1 cellular context compared by ENCODE assay signal in the genomic region with DNA sequence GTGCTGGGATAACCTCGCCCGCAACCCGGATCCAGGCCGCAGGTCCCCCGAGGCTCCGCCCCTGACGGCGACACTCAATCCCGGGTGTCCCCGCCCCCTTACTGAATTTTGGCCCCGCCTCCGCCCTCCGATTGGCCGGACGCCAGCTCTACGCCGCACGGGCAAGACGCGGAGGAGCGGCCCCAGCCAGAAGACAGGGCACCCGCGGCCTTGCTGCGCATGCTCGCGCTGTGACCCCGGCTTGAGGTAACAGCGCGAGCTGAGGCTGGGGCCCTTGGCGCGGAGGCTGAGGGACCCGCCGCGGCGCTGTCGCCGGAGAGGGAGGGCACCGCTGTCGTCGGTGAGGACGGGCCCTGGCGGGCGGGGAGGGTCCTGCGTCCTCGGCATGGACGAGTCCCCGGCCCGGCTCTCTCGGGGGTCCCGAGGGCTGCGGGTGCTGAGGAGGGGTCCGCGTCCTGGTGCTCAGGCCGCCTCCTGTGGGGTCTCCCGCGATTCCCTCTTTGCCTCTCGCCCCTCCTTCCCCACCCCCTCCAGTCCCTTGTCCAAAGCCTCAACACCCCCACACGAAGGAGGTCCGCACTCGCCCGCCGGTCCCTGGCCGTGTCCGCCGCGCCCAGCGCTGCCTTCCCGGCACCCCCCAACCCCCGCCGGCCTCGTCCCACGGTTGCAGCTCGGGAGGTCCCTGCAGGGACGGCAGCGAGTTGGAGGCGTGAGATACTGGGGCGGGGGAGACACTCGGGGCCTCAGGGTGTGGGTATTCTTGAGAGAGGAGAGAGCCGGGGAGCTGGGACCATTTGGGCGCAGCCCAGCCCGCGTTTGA.
TF ChIP-seq lines count a peak whose summit lies in the region.

A gene with protein sequence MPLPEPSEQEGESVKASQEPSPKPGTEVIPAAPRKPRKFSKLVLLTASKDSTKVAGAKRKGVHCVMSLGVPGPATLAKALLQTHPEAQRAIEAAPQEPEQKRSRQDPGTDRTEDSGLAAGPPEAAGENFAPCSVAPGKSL (plus strand): TSS at position 189 of the 820 bp plus-strand sequence. CDS start 13,235 bp downstream, outside the sequence.

TF ChIP-seq in GM23338, 12 proteins besides CTCF, POLR2A, EP300 and RAD21 (continued from another document):
- TF ChIP-seq, protein P1, sequence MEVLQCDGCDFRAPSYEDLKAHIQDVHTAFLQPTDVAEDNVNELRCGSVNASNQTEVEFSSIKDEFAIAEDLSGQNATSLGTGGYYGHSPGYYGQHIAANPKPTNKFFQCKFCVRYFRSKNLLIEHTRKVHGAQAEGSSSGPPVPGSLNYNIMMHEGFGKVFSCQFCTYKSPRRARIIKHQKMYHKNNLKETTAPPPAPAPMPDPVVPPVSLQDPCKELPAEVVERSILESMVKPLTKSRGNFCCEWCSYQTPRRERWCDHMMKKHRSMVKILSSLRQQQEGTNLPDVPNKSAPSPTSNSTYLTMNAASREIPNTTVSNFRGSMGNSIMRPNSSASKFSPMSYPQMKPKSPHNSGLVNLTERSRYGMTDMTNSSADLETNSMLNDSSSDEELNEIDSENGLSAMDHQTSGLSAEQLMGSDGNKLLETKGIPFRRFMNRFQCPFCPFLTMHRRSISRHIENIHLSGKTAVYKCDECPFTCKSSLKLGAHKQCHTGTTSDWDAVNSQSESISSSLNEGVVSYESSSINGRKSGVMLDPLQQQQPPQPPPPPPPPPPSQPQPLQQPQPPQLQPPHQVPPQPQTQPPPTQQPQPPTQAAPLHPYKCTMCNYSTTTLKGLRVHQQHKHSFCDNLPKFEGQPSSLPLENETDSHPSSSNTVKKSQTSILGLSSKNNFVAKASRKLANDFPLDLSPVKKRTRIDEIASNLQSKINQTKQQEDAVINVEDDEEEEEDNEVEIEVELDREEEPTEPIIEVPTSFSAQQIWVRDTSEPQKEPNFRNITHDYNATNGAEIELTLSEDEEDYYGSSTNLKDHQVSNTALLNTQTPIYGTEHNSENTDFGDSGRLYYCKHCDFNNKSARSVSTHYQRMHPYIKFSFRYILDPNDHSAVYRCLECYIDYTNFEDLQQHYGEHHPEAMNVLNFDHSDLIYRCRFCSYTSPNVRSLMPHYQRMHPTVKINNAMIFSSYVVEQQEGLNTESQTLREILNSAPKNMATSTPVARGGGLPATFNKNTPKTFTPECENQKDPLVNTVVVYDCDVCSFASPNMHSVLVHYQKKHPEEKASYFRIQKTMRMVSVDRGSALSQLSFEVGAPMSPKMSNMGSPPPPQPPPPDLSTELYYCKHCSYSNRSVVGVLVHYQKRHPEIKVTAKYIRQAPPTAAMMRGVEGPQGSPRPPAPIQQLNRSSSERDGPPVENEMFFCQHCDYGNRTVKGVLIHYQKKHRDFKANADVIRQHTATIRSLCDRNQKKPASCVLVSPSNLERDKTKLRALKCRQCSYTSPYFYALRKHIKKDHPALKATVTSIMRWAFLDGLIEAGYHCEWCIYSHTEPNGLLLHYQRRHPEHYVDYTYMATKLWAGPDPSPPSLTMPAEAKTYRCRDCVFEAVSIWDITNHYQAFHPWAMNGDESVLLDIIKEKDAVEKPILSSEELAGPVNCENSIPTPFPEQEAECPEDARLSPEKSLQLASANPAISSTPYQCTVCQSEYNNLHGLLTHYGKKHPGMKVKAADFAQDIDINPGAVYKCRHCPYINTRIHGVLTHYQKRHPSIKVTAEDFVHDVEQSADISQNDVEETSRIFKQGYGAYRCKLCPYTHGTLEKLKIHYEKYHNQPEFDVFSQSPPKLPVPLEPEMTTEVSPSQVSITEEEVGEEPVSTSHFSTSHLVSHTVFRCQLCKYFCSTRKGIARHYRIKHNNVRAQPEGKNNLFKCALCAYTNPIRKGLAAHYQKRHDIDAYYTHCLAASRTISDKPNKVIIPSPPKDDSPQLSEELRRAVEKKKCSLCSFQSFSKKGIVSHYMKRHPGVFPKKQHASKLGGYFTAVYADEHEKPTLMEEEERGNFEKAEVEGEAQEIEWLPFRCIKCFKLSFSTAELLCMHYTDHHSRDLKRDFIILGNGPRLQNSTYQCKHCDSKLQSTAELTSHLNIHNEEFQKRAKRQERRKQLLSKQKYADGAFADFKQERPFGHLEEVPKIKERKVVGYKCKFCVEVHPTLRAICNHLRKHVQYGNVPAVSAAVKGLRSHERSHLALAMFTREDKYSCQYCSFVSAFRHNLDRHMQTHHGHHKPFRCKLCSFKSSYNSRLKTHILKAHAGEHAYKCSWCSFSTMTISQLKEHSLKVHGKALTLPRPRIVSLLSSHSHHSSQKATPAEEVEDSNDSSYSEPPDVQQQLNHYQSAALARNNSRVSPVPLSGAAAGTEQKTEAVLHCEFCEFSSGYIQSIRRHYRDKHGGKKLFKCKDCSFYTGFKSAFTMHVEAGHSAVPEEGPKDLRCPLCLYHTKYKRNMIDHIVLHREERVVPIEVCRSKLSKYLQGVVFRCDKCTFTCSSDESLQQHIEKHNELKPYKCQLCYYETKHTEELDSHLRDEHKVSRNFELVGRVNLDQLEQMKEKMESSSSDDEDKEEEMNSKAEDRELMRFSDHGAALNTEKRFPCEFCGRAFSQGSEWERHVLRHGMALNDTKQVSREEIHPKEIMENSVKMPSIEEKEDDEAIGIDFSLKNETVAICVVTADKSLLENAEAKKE (CRISPR knock-in tag; IDR thresholded peaks at IDR 0.05) = no peak
- TF ChIP-seq JUNB (IDR thresholded peaks at IDR 0.05; ENCODE audit: unreplicated experiment) (no peak), STAT1 (IDR thresholded peaks at IDR 0.05; ENCODE audit: unreplicated experiment) (no peak), EZH2phosphoT487 (IDR thresholded peaks at IDR 0.05; ENCODE audit: unreplicated experiment) (no peak), EZH2 (IDR thresholded peaks at IDR 0.05; ENCODE audit: low read depth, unreplicated experiment) (no peak), POLR2AphosphoS5 (IDR thresholded peaks at IDR 0.05; ENCODE audit: low read depth) (peak; percentile 96), NANOG (IDR thresholded peaks at IDR 0.05; ENCODE audit: borderline replicate concordance) (no peak), CREB1 (CRISPR knock-in tag; IDR thresholded peaks at IDR 0.05; ENCODE audit: low read depth) (peak; percentile 38; the same call in 1 of the 2 replicates), ZNF331 (CRISPR knock-in tag; IDR thresholded peaks at IDR 0.05; ENCODE audit: low read depth) (no peak), ZNF114 (CRISPR knock-in tag; IDR thresholded peaks at IDR 0.05) (no peak)
- TF ChIP-seq, protein P2, sequence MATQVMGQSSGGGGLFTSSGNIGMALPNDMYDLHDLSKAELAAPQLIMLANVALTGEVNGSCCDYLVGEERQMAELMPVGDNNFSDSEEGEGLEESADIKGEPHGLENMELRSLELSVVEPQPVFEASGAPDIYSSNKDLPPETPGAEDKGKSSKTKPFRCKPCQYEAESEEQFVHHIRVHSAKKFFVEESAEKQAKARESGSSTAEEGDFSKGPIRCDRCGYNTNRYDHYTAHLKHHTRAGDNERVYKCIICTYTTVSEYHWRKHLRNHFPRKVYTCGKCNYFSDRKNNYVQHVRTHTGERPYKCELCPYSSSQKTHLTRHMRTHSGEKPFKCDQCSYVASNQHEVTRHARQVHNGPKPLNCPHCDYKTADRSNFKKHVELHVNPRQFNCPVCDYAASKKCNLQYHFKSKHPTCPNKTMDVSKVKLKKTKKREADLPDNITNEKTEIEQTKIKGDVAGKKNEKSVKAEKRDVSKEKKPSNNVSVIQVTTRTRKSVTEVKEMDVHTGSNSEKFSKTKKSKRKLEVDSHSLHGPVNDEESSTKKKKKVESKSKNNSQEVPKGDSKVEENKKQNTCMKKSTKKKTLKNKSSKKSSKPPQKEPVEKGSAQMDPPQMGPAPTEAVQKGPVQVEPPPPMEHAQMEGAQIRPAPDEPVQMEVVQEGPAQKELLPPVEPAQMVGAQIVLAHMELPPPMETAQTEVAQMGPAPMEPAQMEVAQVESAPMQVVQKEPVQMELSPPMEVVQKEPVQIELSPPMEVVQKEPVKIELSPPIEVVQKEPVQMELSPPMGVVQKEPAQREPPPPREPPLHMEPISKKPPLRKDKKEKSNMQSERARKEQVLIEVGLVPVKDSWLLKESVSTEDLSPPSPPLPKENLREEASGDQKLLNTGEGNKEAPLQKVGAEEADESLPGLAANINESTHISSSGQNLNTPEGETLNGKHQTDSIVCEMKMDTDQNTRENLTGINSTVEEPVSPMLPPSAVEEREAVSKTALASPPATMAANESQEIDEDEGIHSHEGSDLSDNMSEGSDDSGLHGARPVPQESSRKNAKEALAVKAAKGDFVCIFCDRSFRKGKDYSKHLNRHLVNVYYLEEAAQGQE (IDR thresholded peaks at IDR 0.05; ENCODE audit: unreplicated experiment) = peak; percentile 31
